28 cellular contexts compared by ENCODE assay signal in genomic region chr12:21860128-21860527, GRCh38.
"Had no signal": no experiment of that assay in that cellular context is flagged by ENCODE, and none has a peak within 500 bp of the region (broad histone marks: within the 10 kb centered on the region; RNA-seq: fewer than 3 reads in every experiment).

No MANE protein-coding gene starts in this region.

- H3K4me3 Mint-ChIP-seq: stimulated activated memory B cell treated with anti-CD40 and anti-IgM and Interleukin-4, amounts not matched to agents 10 μg/mL and 1 μg/mL and 100 μg/mL, for 72 hours; stimulated activated naive B cell treated with anti-CD40 and anti-IgM and Interleukin-4, amounts not matched to agents 10 μg/mL and 1 μg/mL and 100 μg/mL, for 72 hours; stimulated activated naive CD8-positive, alpha-beta T cell treated with anti-CD3 and anti-CD28 coated beads, Interleukin-15, amount 100 ng/mL, for 72 hours; stimulated activated naive CD8-positive, alpha-beta T cell treated with anti-CD3 and anti-CD28 coated beads, Interleukin-15, Interleukin-2, amounts not matched to agents 100 ng/mL and 50 ng/mL, for 24 hours; type B pancreatic cell had no signal

- H3K4me1 Mint-ChIP-seq: stimulated activated memory B cell treated with anti-CD40 and anti-IgM and Interleukin-4, amounts not matched to agents 10 μg/mL and 1 μg/mL and 100 μg/mL, for 72 hours; stimulated activated naive B cell treated with anti-CD40 and anti-IgM and Interleukin-4, amounts not matched to agents 10 μg/mL and 1 μg/mL and 100 μg/mL, for 72 hours; stimulated activated naive CD8-positive, alpha-beta T cell treated with anti-CD3 and anti-CD28 coated beads, Interleukin-15, amount 100 ng/mL, for 72 hours had no signal

- H3K27me3 ChIP-seq: stomach, suprapubic skin, testis, thyroid gland, tibial artery, tibial nerve, transverse colon, upper lobe of left lung, upper lobe of right lung, uterus, vagina had no signal

- H3K27ac Mint-ChIP-seq: stimulated activated memory B cell treated with anti-CD40 and anti-IgM and Interleukin-4, amounts not matched to agents 10 μg/mL and 1 μg/mL and 100 μg/mL, for 72 hours; stimulated activated naive B cell treated with anti-CD40 and anti-IgM and Interleukin-4, amounts not matched to agents 10 μg/mL and 1 μg/mL and 100 μg/mL, for 72 hours; stimulated activated naive CD8-positive, alpha-beta T cell treated with anti-CD3 and anti-CD28 coated beads, Interleukin-15, amount 100 ng/mL, for 72 hours; stimulated activated naive CD8-positive, alpha-beta T cell treated with anti-CD3 and anti-CD28 coated beads, Interleukin-15, Interleukin-2, amounts not matched to agents 100 ng/mL and 50 ng/mL, for 24 hours; type B pancreatic cell had no signal

- H3K9me3 Mint-ChIP-seq: stimulated activated memory B cell treated with anti-CD40 and anti-IgM and Interleukin-4, amounts not matched to agents 10 μg/mL and 1 μg/mL and 100 μg/mL, for 72 hours; stimulated activated naive B cell treated with anti-CD40 and anti-IgM and Interleukin-4, amounts not matched to agents 10 μg/mL and 1 μg/mL and 100 μg/mL, for 72 hours; stimulated activated naive CD8-positive, alpha-beta T cell treated with anti-CD3 and anti-CD28 coated beads, Interleukin-15, Interleukin-2, amounts not matched to agents 100 ng/mL and 50 ng/mL, for 24 hours; type B pancreatic cell had no signal

- H3K36me3 Mint-ChIP-seq: stimulated activated memory B cell treated with anti-CD40 and anti-IgM and Interleukin-4, amounts not matched to agents 10 μg/mL and 1 μg/mL and 100 μg/mL, for 72 hours; stimulated activated naive B cell treated with anti-CD40 and anti-IgM and Interleukin-4, amounts not matched to agents 10 μg/mL and 1 μg/mL and 100 μg/mL, for 72 hours; type B pancreatic cell had no signal

- H3K4me1 ChIP-seq: stomach, suprapubic skin, testis, thyroid gland, tibial artery, tibial nerve, transverse colon, upper lobe of left lung, upper lobe of right lung, uterus, vagina had no signal

- H3K4me3 ChIP-seq: stomach, suprapubic skin, testis, thoracic aorta, thyroid gland, tibial artery, tibial nerve, transverse colon, upper lobe of left lung, upper lobe of right lung, uterus, vagina had no signal

- DNase-seq: stimulated activated CD4-positive, alpha-beta T cell treated with anti-CD3 and anti-CD28 coated beads, Interleukin-2, amount 100 ng/mL, for 48 hours; stimulated activated CD4-positive, alpha-beta T cell treated with anti-CD3 and anti-CD28 coated beads, Interleukin-4, amount 100 ng/mL, for 1 hour; stimulated activated CD4-positive, alpha-beta T cell treated with anti-CD3 and anti-CD28 coated beads, Interleukin-4, amount 100 ng/mL, for 24 hours; stimulated activated CD4-positive, alpha-beta T cell treated with anti-CD3 and anti-CD28 coated beads, Interleukin-4, amount 100 ng/mL, for 4 hours; stimulated activated CD8-positive, alpha-beta memory T cell treated with anti-CD3 and anti-CD28 coated beads, Interleukin-4, amount 100 ng/mL, for 48 hours; stimulated activated naive B cell treated with anti-CD40 and anti-IgM and Interleukin-4, amounts not matched to agents 10 μg/mL and 1 μg/mL and 100 μg/mL, for 72 hours; stimulated activated naive CD4-positive, alpha-beta T cell; stimulated activated naive CD4-positive, alpha-beta T cell treated with Interleukin-2 at 50 U/mL for 16 hours; stimulated activated naive CD8-positive, alpha-beta T cell treated with anti-CD3 and anti-CD28 coated beads, Interleukin-15, amount 100 ng/mL, for 72 hours; stimulated activated naive CD8-positive, alpha-beta T cell treated with anti-CD3 and anti-CD28 coated beads, Interleukin-15, Interleukin-2, amounts not matched to agents 100 U/mL and 50 U/mL, for 24 hours; stomach; substantia nigra; testis; thyroid gland; tibial artery; transverse colon; trophoblast cell; upper lobe of left lung; upper lobe of right lung; uterus had no signal

- H3K27ac ChIP-seq: stomach, suprapubic skin, testis, thoracic aorta, thyroid gland, tibial artery, tibial nerve, transverse colon, upper lobe of right lung, uterus, vagina had no signal

- ATAC-seq: stimulated activated memory B cell treated with anti-CD40 and anti-IgM and Interleukin-4, amounts not matched to agents 10 μg/mL and 1 μg/mL and 100 μg/mL, for 72 hours; stimulated activated naive B cell treated with anti-CD40 and anti-IgM and Interleukin-4, amounts not matched to agents 10 μg/mL and 1 μg/mL and 100 μg/mL, for 72 hours; stimulated activated naive CD8-positive, alpha-beta T cell treated with anti-CD3 and anti-CD28 coated beads, Interleukin-15, amount 100 ng/mL, for 72 hours; stimulated activated naive CD8-positive, alpha-beta T cell treated with anti-CD3 and anti-CD28 coated beads, Interleukin-15, Interleukin-2, amounts not matched to agents 100 U/mL and 50 U/mL, for 24 hours had no signal

- H3K9me3 ChIP-seq: stomach, suprapubic skin, testis, thoracic aorta, thyroid gland, tibial artery, tibial nerve, transverse colon, upper lobe of left lung, upper lobe of right lung, uterus, vagina had no signal

- FAIRE-seq: urothelium cell line had no signal

- H3K36me3 ChIP-seq: suprapubic skin, thyroid gland, tibial nerve, transverse colon, upper lobe of left lung, upper lobe of right lung, uterus, vagina had no signal
